1 cellular context compared by ENCODE assay signal in the genomic region with DNA sequence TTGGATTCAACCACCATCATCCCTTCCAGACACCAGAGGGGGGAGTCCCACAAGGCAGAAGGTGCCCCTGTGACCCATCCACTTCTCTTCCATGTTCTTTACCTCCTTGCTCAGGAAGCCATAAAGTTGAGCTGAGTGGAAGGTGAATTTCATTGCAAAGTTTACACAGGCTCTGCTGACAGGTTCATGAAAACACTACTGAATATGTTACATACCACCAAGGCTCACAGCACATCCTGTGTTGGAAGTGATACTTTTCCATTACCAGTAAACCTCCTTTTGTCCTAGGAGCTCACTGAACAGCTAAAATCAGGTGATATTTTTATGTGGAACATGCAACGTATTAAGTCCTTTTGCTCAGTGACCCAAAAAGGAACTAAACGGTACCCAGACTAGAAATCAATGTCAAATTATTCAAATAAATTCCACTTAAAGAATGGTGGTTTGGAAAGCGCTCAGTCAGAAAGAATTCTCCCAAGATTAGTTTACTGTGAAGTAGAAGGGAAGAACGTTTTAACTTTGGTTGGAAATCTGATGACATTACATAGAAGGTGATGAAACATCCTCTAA.
TF ChIP-seq lines count a peak whose summit lies in the region.

No MANE protein-coding gene starts in this region.

TF ChIP-seq in IMR-90, 13 proteins besides CTCF, POLR2A, EP300 and RAD21 (continued from another document):
- TF ChIP-seq BHLHE40 (IDR thresholded peaks at IDR 0.05; ENCODE audit: low read depth, low read length) (no peak), NFE2L2 (IDR thresholded peaks at IDR 0.05; ENCODE audit: low read depth, low read length) (no peak), FOS (IDR thresholded peaks at IDR 0.05; ENCODE audit: low read depth, low read length) (no peak)
- TF ChIP-seq, protein P1, sequence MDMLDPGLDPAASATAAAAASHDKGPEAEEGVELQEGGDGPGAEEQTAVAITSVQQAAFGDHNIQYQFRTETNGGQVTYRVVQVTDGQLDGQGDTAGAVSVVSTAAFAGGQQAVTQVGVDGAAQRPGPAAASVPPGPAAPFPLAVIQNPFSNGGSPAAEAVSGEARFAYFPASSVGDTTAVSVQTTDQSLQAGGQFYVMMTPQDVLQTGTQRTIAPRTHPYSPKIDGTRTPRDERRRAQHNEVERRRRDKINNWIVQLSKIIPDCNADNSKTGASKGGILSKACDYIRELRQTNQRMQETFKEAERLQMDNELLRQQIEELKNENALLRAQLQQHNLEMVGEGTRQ (IDR thresholded peaks at IDR 0.05; ENCODE audit: low read depth, low read length): no peak
